Comparison of ENCODE assay signal across 18 cellular contexts in the genomic region with DNA sequence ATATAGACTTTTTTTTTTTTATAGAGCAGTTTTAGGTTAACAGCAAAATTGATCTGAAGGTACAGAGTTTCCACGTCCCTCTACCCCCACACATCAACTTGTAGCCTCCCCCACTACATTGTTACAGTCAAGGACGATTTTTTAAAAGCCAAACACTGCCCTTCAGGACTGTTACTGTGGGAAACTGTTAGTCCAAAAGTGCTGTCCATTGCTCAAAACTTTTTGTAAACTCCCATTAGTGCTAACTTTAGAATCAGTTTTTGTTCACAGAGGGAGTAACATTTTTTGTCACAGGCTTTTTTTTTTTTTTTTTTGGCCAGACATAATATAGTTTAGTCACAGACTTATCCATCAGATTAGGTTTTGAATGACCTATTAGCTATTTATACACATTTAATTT.
"Had no signal": no experiment of that assay in that cellular context is flagged by ENCODE, and none has a peak within 500 bp of the region (broad histone marks: within the 10 kb centered on the region; RNA-seq: fewer than 3 reads in every experiment).

No MANE protein-coding gene starts in this region.

- H3K4me3 ChIP-seq: breast epithelium, dorsolateral prefrontal cortex, left ventricle myocardium inferior, pancreas, skin epidermis had no signal

- H3K4me1 Mint-ChIP-seq: endodermal cell, neural crest cell had no signal

- H3K4me1 ChIP-seq: breast epithelium, left ventricle myocardium inferior, pancreas had no signal

- H3K27ac ChIP-seq: breast epithelium, dorsolateral prefrontal cortex, left ventricle myocardium inferior, pancreas had no signal

- FAIRE-seq: keratinocyte, pancreas had no signal

- ATAC-seq: activated T-helper 17 cell treated with anti-CD3 and anti-CD28 coated beads, Interleukin-2, amount 50 U/mL, for 72 hours; stimulated activated naive CD8-positive, alpha-beta T cell treated with anti-CD3 and anti-CD28 coated beads, Interleukin-15, Interleukin-2, amounts not matched to agents 100 U/mL and 50 U/mL, for 24 hours had no signal

- DNase-seq: activated CD4-positive, CD25-positive, alpha-beta regulatory T cell treated with anti-CD3 and anti-CD28 coated beads, Interleukin-2, amount 50 U/mL, for 72 hours; activated naive CD4-positive, alpha-beta T cell treated with Interleukin-2 at 50 U/mL for 16 hours; activated T-cell treated with anti-CD3 and anti-CD28 coated beads for 4 hours; aorta; dorsolateral prefrontal cortex; endodermal cell; hippocampal formation; left ventricle myocardium inferior; pancreas; stimulated activated CD4-positive, alpha-beta T cell treated with anti-CD3 and anti-CD28 coated beads, Interleukin-4, amount 100 ng/mL, for 24 hours; stimulated activated naive CD8-positive, alpha-beta T cell treated with anti-CD3 and anti-CD28 coated beads, Interleukin-15, Interleukin-2, amounts not matched to agents 100 U/mL and 50 U/mL, for 24 hours had no signal

- H3K27me3 Mint-ChIP-seq: activated T-helper 17 cell treated with anti-CD3 and anti-CD28 coated beads, Interleukin-2, amount 50 U/mL, for 72 hours; memory B cell; type B pancreatic cell had no signal

- H3K9me3 Mint-ChIP-seq: activated T-helper 17 cell treated with anti-CD3 and anti-CD28 coated beads, Interleukin-2, amount 50 U/mL, for 72 hours; endodermal cell; memory B cell; neural crest cell; type B pancreatic cell had no signal

- H3K27me3 ChIP-seq: breast epithelium, dorsolateral prefrontal cortex, pancreas had no signal

- H3K9me3 ChIP-seq: breast epithelium, left ventricle myocardium inferior, pancreas had no signal

- H3K4me3 Mint-ChIP-seq: activated T-helper 17 cell treated with anti-CD3 and anti-CD28 coated beads, Interleukin-2, amount 50 U/mL, for 72 hours; endodermal cell; memory B cell; neural crest cell; type B pancreatic cell had no signal

- H3K27ac Mint-ChIP-seq: memory B cell, type B pancreatic cell had no signal
